In the genomic region with DNA sequence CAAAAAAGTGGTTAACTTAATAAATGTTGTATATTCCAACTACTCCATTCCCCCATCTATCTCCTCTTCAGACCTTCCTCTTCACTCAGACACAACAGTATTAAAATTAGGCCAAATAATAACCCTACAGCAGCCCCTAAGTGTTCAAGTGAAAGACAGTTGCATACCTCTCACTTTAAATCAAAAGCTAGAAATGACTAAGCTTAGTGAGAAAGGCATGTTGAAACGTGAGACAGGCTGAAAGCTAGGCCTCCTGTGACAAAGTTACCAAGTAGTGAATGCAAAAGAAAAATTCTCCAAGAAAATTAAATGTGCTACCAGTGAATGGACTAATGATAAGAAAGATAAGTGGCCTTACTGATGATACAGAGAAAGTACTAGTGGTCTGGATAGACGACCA, we compare ENCODE assay signal across 11 cellular contexts.
DNase-seq lines count a peak whose midpoint lies in the region; ATAC-seq, FAIRE-seq and TF ChIP-seq lines count a peak whose summit lies in the region.
"Had no signal": no experiment of that assay in that cellular context is flagged by ENCODE, and none has a peak within 500 bp of the region (broad histone marks: within the 10 kb centered on the region; RNA-seq: fewer than 3 reads in every experiment).

No MANE protein-coding gene starts in this region.

- peak overlapping the region; percentile 13 for H3K9ac ChIP-seq in astrocyte (ENCODE audit: low read length)
- H3K9ac ChIP-seq: BLaER1, parathyroid adenoma had no signal

- H3K4me1 Mint-ChIP-seq in MCF 10A (ENCODE audit: insufficient read depth, unreplicated experiment): peaks cover 7% of the 10 kb centered on the region
- peaks cover 20% of the 10 kb centered on the region for H3K4me1 Mint-ChIP-seq in astrocyte (ENCODE audit: low read depth, unreplicated experiment)

- no TSS peak for BruUV-seq in MCF 10A (replicated peaks; lab: Mats Ljungman, UMichigan)

- no peak for FAIRE-seq in astrocyte (lab: Jason Lieb, UNC)

- H3K9me3 ChIP-seq in breast epithelium (no peaks in the 10 kb centered on the region), astrocyte (ENCODE audit: insufficient read depth, low read depth, low read length) (no peaks in the 10 kb centered on the region), tibial nerve (no peaks in the 10 kb centered on the region), suprapubic skin (no peaks in the 10 kb centered on the region)
- H3K9me3 ChIP-seq: BLaER1 had no signal

- no peak for TF ChIP-seq POLR2A in breast epithelium (IDR thresholded peaks at IDR 0.05)
- TF ChIP-seq POLR2A in tibial nerve (IDR thresholded peaks at IDR 0.05): no peak
- no peak for TF ChIP-seq POLR2A in suprapubic skin (IDR thresholded peaks at IDR 0.05)

- H3K27me3 Mint-ChIP-seq in MCF 10A (ENCODE audit: insufficient read depth, unreplicated experiment) (no peaks in the 10 kb centered on the region), astrocyte (ENCODE audit: low read depth, unreplicated experiment) (no peaks in the 10 kb centered on the region)

- CTCF ChIA-PET in MCF 10A (lab: Yijun Ruan, JAX): interaction anchor here (1.1 to 1.4 kb wide), 2 partner anchors 86 to 91 kb away, joined by 3 read pairs; no protein-coding TSS in a partner anchor

- ATAC-seq in HG02885 (IDR thresholded peaks at IDR 0.05; ENCODE audit: poor library complexity, unreplicated experiment): peak; percentile 95

- TF ChIP-seq EP300 in tibial nerve (IDR thresholded peaks at IDR 0.05): no peak
- TF ChIP-seq EP300 in suprapubic skin (IDR thresholded peaks at IDR 0.05): no peak

- no peak overlapping the region for H3K4me2 ChIP-seq in astrocyte (ENCODE audit: low read length)
- H3K4me2 ChIP-seq: BLaER1 had no signal

- H3K36me3 ChIP-seq in breast epithelium: no peaks in the 10 kb centered on the region
- peaks cover 56% of the 10 kb centered on the region for H3K36me3 ChIP-seq in astrocyte (ENCODE audit: insufficient read depth, low read length)
- H3K36me3 ChIP-seq in tibial nerve: peaks cover 0 to 53% (median 0%) of the 10 kb centered on the region in 3 donors
- H3K36me3 ChIP-seq in suprapubic skin: peaks cover 28% of the 10 kb centered on the region

- POLR2A ChIA-PET in MCF 10A (lab: Yijun Ruan, JAX): interaction anchor here (0.6 to 1.8 kb wide), 13 partner anchors 9 to 125 kb away, joined by 3 to 9 read pairs (median 3); partner anchors contain the start of genes BTD and HACL1

- intact Hi-C loops in MCF 10A (cut with micrococcal nuclease) (loop anchor here (5.0 kb wide), 1 partner anchor 71 kb away; the partner anchor contains the start of gene ANKRD28), breast epithelium (cut with DNase I; ENCODE audit: low total_unique reads) (no loop called here)

- DNase-seq in MCF 10A (ENCODE audit: unreplicated experiment): peak; percentile 37
- no peak for DNase-seq in breast epithelium (ENCODE audit: low spot score in 2 of 2)
- DNase-seq in astrocyte (ENCODE audit: low read depth): peak; percentile 41
- DNase-seq in tibial nerve (ENCODE audit: low spot score in 2 of 2): no peak
- no peak for DNase-seq in RPMI8226
- DNase-seq in superior temporal gyrus (ENCODE audit: extremely low spot score): no peak
- no peak for DNase-seq in suprapubic skin (ENCODE audit: low spot score in 2 of 2)
- DNase-seq: stimulated activated naive CD4-positive, alpha-beta T cell treated with Interleukin-2 at 50 U/mL for 16 hours had no signal

- H3K4me3 ChIP-seq in breast epithelium (no peak overlapping the region), astrocyte (ENCODE audit: insufficient read depth, low read depth, low read length) (no peak overlapping the region), tibial nerve (no peak overlapping the region), suprapubic skin (no peak overlapping the region)
- H3K4me3 ChIP-seq: BLaER1 had no signal

- H3K27me3 ChIP-seq in breast epithelium (no peaks in the 10 kb centered on the region), astrocyte (ENCODE audit: insufficient read depth, low read length) (no peaks in the 10 kb centered on the region), tibial nerve (no peaks in the 10 kb centered on the region), suprapubic skin (no peaks in the 10 kb centered on the region)
- H3K27me3 ChIP-seq: BLaER1 had no signal

- H2AFZ ChIP-seq in astrocyte (ENCODE audit: low read depth, low read length): no peak overlapping the region
- H2AFZ ChIP-seq: parathyroid adenoma had no signal

- H3K4me1 ChIP-seq in breast epithelium: no peaks in the 10 kb centered on the region
- H3K4me1 ChIP-seq in astrocyte (ENCODE audit: insufficient read depth, low read length): peaks cover 3% of the 10 kb centered on the region
- peaks cover 0 to 23% (median 0%) of the 10 kb centered on the region in 4 donors for H3K4me1 ChIP-seq in tibial nerve
- H3K4me1 ChIP-seq in suprapubic skin: peaks cover 6% of the 10 kb centered on the region
- H3K4me1 ChIP-seq: BLaER1 had no signal

- TF ChIP-seq CTCF in MCF 10A (IDR thresholded peaks at IDR 0.05; ENCODE audit: unreplicated experiment): no peak
- TF ChIP-seq CTCF in breast epithelium (IDR thresholded peaks at IDR 0.05): no peak
- TF ChIP-seq CTCF in astrocyte (IDR thresholded peaks at IDR 0.05; ENCODE audit: insufficient read depth, low read depth, low read length): no peak
- TF ChIP-seq CTCF in tibial nerve (IDR thresholded peaks at IDR 0.05): no peak
- TF ChIP-seq CTCF in suprapubic skin (IDR thresholded peaks at IDR 0.05): no peak

- H3K79me2 ChIP-seq in astrocyte (ENCODE audit: insufficient read depth, low read length): no peaks in the 10 kb centered on the region
- H3K79me2 ChIP-seq: parathyroid adenoma had no signal

- no peaks in the 10 kb centered on the region for H3K9me3 Mint-ChIP-seq in MCF 10A (ENCODE audit: unreplicated experiment)
- peaks cover 1% of the 10 kb centered on the region for H3K9me3 Mint-ChIP-seq in astrocyte (ENCODE audit: unreplicated experiment)

- H3K4me3 Mint-ChIP-seq in MCF 10A (ENCODE audit: unreplicated experiment): no peak overlapping the region
- no peak overlapping the region for H3K4me3 Mint-ChIP-seq in astrocyte (ENCODE audit: unreplicated experiment)

- no peaks in the 10 kb centered on the region for H4K20me1 ChIP-seq in astrocyte (ENCODE audit: insufficient read depth, low read length)
- H4K20me1 ChIP-seq: BLaER1 had no signal

- peaks cover 93% of the 10 kb centered on the region for H3K36me3 Mint-ChIP-seq in MCF 10A (ENCODE audit: insufficient read depth, unreplicated experiment)
- peaks cover 10% of the 10 kb centered on the region for H3K36me3 Mint-ChIP-seq in astrocyte (ENCODE audit: low read depth, unreplicated experiment)

- H3K27ac ChIP-seq in breast epithelium (no peak overlapping the region), astrocyte (ENCODE audit: low read depth, low read length) (no peak overlapping the region), tibial nerve (peak overlapping the region in 3 of 4 donors; percentile 9 to 75 (median 33)), suprapubic skin (no peak overlapping the region)
- H3K27ac ChIP-seq: BLaER1, parathyroid adenoma had no signal

- 73 to 80% methylated on average over 2 of the region's 2 CpGs for WGBS in tibial nerve, 2 donors
- WGBS in suprapubic skin: 34% methylated on average over 2 of the region's 2 CpGs

- H3K27ac Mint-ChIP-seq in MCF 10A (ENCODE audit: low read depth, unreplicated experiment): peak overlapping the region; percentile 82
- peak overlapping the region; percentile 5 for H3K27ac Mint-ChIP-seq in astrocyte (ENCODE audit: unreplicated experiment)

Comparison
In these comparisons a context has a peak if more than half of its experiments do, and no peak if none do; other contexts are left out.
1. DNase-seq: peak in MCF 10A (single experiment) and astrocyte (single experiment); none in breast epithelium (0 of 2), tibial nerve (0 of 2), RPMI8226 (single experiment), superior temporal gyrus (single experiment) and suprapubic skin (0 of 2).
2. H3K27ac ChIP-seq: peak in tibial nerve (3 of 4); none in breast epithelium (0 of 2), astrocyte (single experiment) and suprapubic skin (single experiment).